ENCODE assay signal across 28 cellular contexts in the genomic region with DNA sequence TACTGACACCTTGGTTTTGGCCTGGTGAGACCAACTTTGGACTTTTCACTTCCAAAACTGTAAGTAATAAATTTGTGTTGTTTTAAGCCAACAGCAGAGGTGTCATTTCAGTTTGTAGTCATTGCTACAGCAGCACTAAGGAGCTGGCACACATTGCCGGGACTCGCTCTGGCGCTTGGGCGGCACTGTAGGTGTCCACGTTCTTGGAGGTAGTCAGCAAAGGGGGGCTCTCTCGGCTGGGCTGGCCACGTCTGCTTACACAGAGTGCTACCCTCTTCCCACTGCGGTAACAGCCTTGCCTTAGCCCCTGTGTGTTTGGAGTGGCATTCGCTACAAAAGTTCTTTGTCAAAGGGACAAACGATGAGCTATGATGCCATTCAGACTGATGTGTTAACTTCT.
"Had no signal": no experiment of that assay in that cellular context is flagged by ENCODE, and none has a peak within 500 bp of the region (broad histone marks: within the 10 kb centered on the region; RNA-seq: fewer than 3 reads in every experiment).

No MANE protein-coding gene starts in this region.

- H3K27me3 ChIP-seq: suprapubic skin, testis, thyroid gland, tibial artery, tibial nerve, transverse colon, upper lobe of left lung, upper lobe of right lung, uterus, vagina had no signal

- H3K4me3 ChIP-seq: stomach, suprapubic skin, testis, thoracic aorta, thyroid gland, tibial artery, tibial nerve, transverse colon, upper lobe of left lung, upper lobe of right lung, uterus, vagina had no signal

- ATAC-seq: stimulated activated memory B cell treated with anti-CD40 and anti-IgM and Interleukin-4, amounts not matched to agents 10 μg/mL and 1 μg/mL and 100 μg/mL, for 72 hours; stimulated activated naive B cell treated with anti-CD40 and anti-IgM and Interleukin-4, amounts not matched to agents 10 μg/mL and 1 μg/mL and 100 μg/mL, for 72 hours; stimulated activated naive CD8-positive, alpha-beta T cell treated with anti-CD3 and anti-CD28 coated beads, Interleukin-15, amount 100 ng/mL, for 72 hours; stimulated activated naive CD8-positive, alpha-beta T cell treated with anti-CD3 and anti-CD28 coated beads, Interleukin-15, Interleukin-2, amounts not matched to agents 100 U/mL and 50 U/mL, for 24 hours; upper lobe of right lung had no signal

- H3K36me3 Mint-ChIP-seq: stimulated activated memory B cell treated with anti-CD40 and anti-IgM and Interleukin-4, amounts not matched to agents 10 μg/mL and 1 μg/mL and 100 μg/mL, for 72 hours; stimulated activated naive B cell treated with anti-CD40 and anti-IgM and Interleukin-4, amounts not matched to agents 10 μg/mL and 1 μg/mL and 100 μg/mL, for 72 hours; type B pancreatic cell had no signal

- FAIRE-seq: urothelium cell line had no signal

- H3K9me3 Mint-ChIP-seq: stimulated activated memory B cell treated with anti-CD40 and anti-IgM and Interleukin-4, amounts not matched to agents 10 μg/mL and 1 μg/mL and 100 μg/mL, for 72 hours; stimulated activated naive B cell treated with anti-CD40 and anti-IgM and Interleukin-4, amounts not matched to agents 10 μg/mL and 1 μg/mL and 100 μg/mL, for 72 hours; stimulated activated naive CD8-positive, alpha-beta T cell treated with anti-CD3 and anti-CD28 coated beads, Interleukin-15, amount 100 ng/mL, for 72 hours; stimulated activated naive CD8-positive, alpha-beta T cell treated with anti-CD3 and anti-CD28 coated beads, Interleukin-15, Interleukin-2, amounts not matched to agents 100 ng/mL and 50 ng/mL, for 24 hours; type B pancreatic cell had no signal

- H3K27ac Mint-ChIP-seq: stimulated activated memory B cell treated with anti-CD40 and anti-IgM and Interleukin-4, amounts not matched to agents 10 μg/mL and 1 μg/mL and 100 μg/mL, for 72 hours; stimulated activated naive B cell treated with anti-CD40 and anti-IgM and Interleukin-4, amounts not matched to agents 10 μg/mL and 1 μg/mL and 100 μg/mL, for 72 hours; stimulated activated naive CD8-positive, alpha-beta T cell treated with anti-CD3 and anti-CD28 coated beads, Interleukin-15, amount 100 ng/mL, for 72 hours; stimulated activated naive CD8-positive, alpha-beta T cell treated with anti-CD3 and anti-CD28 coated beads, Interleukin-15, Interleukin-2, amounts not matched to agents 100 ng/mL and 50 ng/mL, for 24 hours; type B pancreatic cell had no signal

- H3K4me3 Mint-ChIP-seq: stimulated activated memory B cell treated with anti-CD40 and anti-IgM and Interleukin-4, amounts not matched to agents 10 μg/mL and 1 μg/mL and 100 μg/mL, for 72 hours; stimulated activated naive B cell treated with anti-CD40 and anti-IgM and Interleukin-4, amounts not matched to agents 10 μg/mL and 1 μg/mL and 100 μg/mL, for 72 hours; stimulated activated naive CD8-positive, alpha-beta T cell treated with anti-CD3 and anti-CD28 coated beads, Interleukin-15, amount 100 ng/mL, for 72 hours; stimulated activated naive CD8-positive, alpha-beta T cell treated with anti-CD3 and anti-CD28 coated beads, Interleukin-15, Interleukin-2, amounts not matched to agents 100 ng/mL and 50 ng/mL, for 24 hours; type B pancreatic cell had no signal

- H3K4me1 Mint-ChIP-seq: stimulated activated memory B cell treated with anti-CD40 and anti-IgM and Interleukin-4, amounts not matched to agents 10 μg/mL and 1 μg/mL and 100 μg/mL, for 72 hours; stimulated activated naive CD8-positive, alpha-beta T cell treated with anti-CD3 and anti-CD28 coated beads, Interleukin-15, amount 100 ng/mL, for 72 hours had no signal

- H3K4me1 ChIP-seq: stomach, suprapubic skin, testis, thyroid gland, tibial nerve, upper lobe of left lung, upper lobe of right lung, uterus, vagina had no signal

- H3K9me3 ChIP-seq: stomach, suprapubic skin, testis, thoracic aorta, thyroid gland, tibial artery, tibial nerve, transverse colon, upper lobe of left lung, upper lobe of right lung, uterus, vagina had no signal

- H3K27ac ChIP-seq: stomach, suprapubic skin, testis, thoracic aorta, thyroid gland, tibial artery, tibial nerve, transverse colon, upper lobe of left lung, upper lobe of right lung, uterus, vagina had no signal

- DNase-seq: stimulated activated CD4-positive, alpha-beta T cell treated with anti-CD3 and anti-CD28 coated beads, Interleukin-2, amount 100 ng/mL, for 48 hours; stimulated activated CD4-positive, alpha-beta T cell treated with anti-CD3 and anti-CD28 coated beads, Interleukin-4, amount 100 ng/mL, for 1 hour; stimulated activated CD4-positive, alpha-beta T cell treated with anti-CD3 and anti-CD28 coated beads, Interleukin-4, amount 100 ng/mL, for 24 hours; stimulated activated CD4-positive, alpha-beta T cell treated with anti-CD3 and anti-CD28 coated beads, Interleukin-4, amount 100 ng/mL, for 4 hours; stimulated activated CD8-positive, alpha-beta memory T cell treated with anti-CD3 and anti-CD28 coated beads, Interleukin-4, amount 100 ng/mL, for 48 hours; stimulated activated naive B cell treated with anti-CD40 and anti-IgM and Interleukin-4, amounts not matched to agents 10 μg/mL and 1 μg/mL and 100 μg/mL, for 72 hours; stimulated activated naive CD4-positive, alpha-beta T cell; stimulated activated naive CD4-positive, alpha-beta T cell treated with Interleukin-2 at 50 U/mL for 16 hours; stimulated activated naive CD8-positive, alpha-beta T cell treated with anti-CD3 and anti-CD28 coated beads, Interleukin-15, amount 100 ng/mL, for 72 hours; stimulated activated naive CD8-positive, alpha-beta T cell treated with anti-CD3 and anti-CD28 coated beads, Interleukin-15, Interleukin-2, amounts not matched to agents 100 U/mL and 50 U/mL, for 24 hours; stomach; substantia nigra; testis; thyroid gland; tibial artery; transverse colon; trophoblast cell; upper lobe of right lung; uterus had no signal

- H3K36me3 ChIP-seq: stomach, suprapubic skin, thoracic aorta, thyroid gland, tibial artery, tibial nerve, transverse colon, upper lobe of left lung, upper lobe of right lung, uterus, vagina had no signal
